Comparison of ENCODE assay signal across 22 cellular contexts in genomic region chr5:143041461-143041860, GRCh38.
A peak's percentile ranks its signal among the peaks of the same experiment; 100 is the strongest.
DNase-seq lines count a peak whose midpoint lies in the region; ATAC-seq and TF ChIP-seq lines count a peak whose summit lies in the region.
"Had no signal": no experiment of that assay in that cellular context is flagged by ENCODE, and none has a peak within 500 bp of the region (broad histone marks: within the 10 kb centered on the region; RNA-seq: fewer than 3 reads in every experiment).

No MANE protein-coding gene starts in this region.

- ATAC-seq in Right ventricle myocardium inferior (peak; percentile 36), right cardiac atrium (peak in 1 of 2 donors; percentile 22), GM21526 (IDR thresholded peaks at IDR 0.05; ENCODE audit: low FRiP score, unreplicated experiment) (no peak)
- no peak for ATAC-seq in naive thymus-derived CD8-positive, alpha-beta T cell
- ATAC-seq: activated CD4-positive, alpha-beta T cell treated with anti-CD3 and anti-CD28 coated beads for 36 hours; HepG2 had no signal

- peaks cover 13 to 69% (median 63%) of the 10 kb centered on the region in 3 donors for H3K36me3 Mint-ChIP-seq in naive thymus-derived CD8-positive, alpha-beta T cell

- POLR2A ChIA-PET in RWPE1 (lab: Yijun Ruan, JAX; ENCODE audit: low non-redundant PET) = no interaction called here
- POLR2A ChIA-PET in naive thymus-derived CD8-positive, alpha-beta T cell (lab: Charles Lee) = no interaction called here

- no peak overlapping the region for H3K27ac Mint-ChIP-seq in naive thymus-derived CD8-positive, alpha-beta T cell
- H3K27ac Mint-ChIP-seq: activated CD4-positive, alpha-beta T cell treated with anti-CD3 and anti-CD28 coated beads for 36 hours; activated naive CD8-positive, alpha-beta T cell treated with anti-CD3 and anti-CD28 coated beads, Interleukin-2, amount 10 ng/mL, durations not matched to agents 7 days and 5 days had no signal

- no peak overlapping the region for H3K4me3 ChIP-seq in right cardiac atrium (ENCODE audit: low read length)
- H3K4me3 ChIP-seq: coronary artery, MG63, prostate gland had no signal

- no peaks in the 10 kb centered on the region for H3K27me3 Mint-ChIP-seq in naive thymus-derived CD8-positive, alpha-beta T cell
- H3K27me3 Mint-ChIP-seq: activated CD4-positive, alpha-beta T cell treated with anti-CD3 and anti-CD28 coated beads for 36 hours; activated naive CD8-positive, alpha-beta T cell treated with anti-CD3 and anti-CD28 coated beads, Interleukin-2, amount 10 ng/mL, durations not matched to agents 7 days and 5 days had no signal

- peaks cover 5% of the 10 kb centered on the region for H3K4me1 ChIP-seq in right cardiac atrium (ENCODE audit: control insufficient read depth, insufficient read depth, low read length)
- H3K4me1 ChIP-seq: prostate gland had no signal

- CTCF ChIA-PET in RWPE1 (lab: Yijun Ruan, JAX) = interaction anchor here (0.7 kb wide), 2 partner anchors 143 to 308 kb away, joined by 4 to 6 read pairs; no protein-coding TSS in a partner anchor

- no peaks in the 10 kb centered on the region for H3K27me3 ChIP-seq in right cardiac atrium (ENCODE audit: control insufficient read depth, insufficient read depth)
- H3K27me3 ChIP-seq: brain microvascular endothelial cell, MG63 had no signal

- no peaks in the 10 kb centered on the region for H3K9me3 Mint-ChIP-seq in naive thymus-derived CD8-positive, alpha-beta T cell
- H3K9me3 Mint-ChIP-seq: CD14-positive monocyte had no signal

- DNase-seq in Right ventricle myocardium inferior (ENCODE audit: missing footprints) = no peak
- DNase-seq in cardiac septum (ENCODE audit: low spot score) = no peak
- no peak for DNase-seq in RWPE1 (ENCODE audit: low spot score)
- DNase-seq in right cardiac atrium = no peak
- DNase-seq in NCI-H2081 (lab: John Stamatoyannopoulos, UW) = no peak
- DNase-seq in GM10266 (ENCODE audit: extremely low spot score) = no peak
- DNase-seq in naive thymus-derived CD8-positive, alpha-beta T cell = no peak
- DNase-seq: activated CD4-positive, alpha-beta T cell treated with anti-CD3 and anti-CD28 coated beads for 36 hours; activated naive CD8-positive, alpha-beta T cell treated with anti-CD3 and anti-CD28 coated beads, Interleukin-2, amount 10 ng/mL, durations not matched to agents 7 days and 5 days; brain microvascular endothelial cell; HCEC 1CT; kidney glomerular epithelial cell; MG63; NCI-H2081 treated with DMSO at 0.1 percent for 48 hours; NK-92 treated with Interleukin-12 subunit alpha and Interleukin-12 subunit beta, amount 100 ng/mL, for 24 hours; stimulated activated CD8-positive, alpha-beta memory T cell treated with anti-CD3 and anti-CD28 coated beads, Interleukin-4, amount 100 ng/mL, for 48 hours; SW 1271 had no signal

- no peak overlapping the region for H3K4me3 Mint-ChIP-seq in naive thymus-derived CD8-positive, alpha-beta T cell
- H3K4me3 Mint-ChIP-seq: activated CD4-positive, alpha-beta T cell treated with anti-CD3 and anti-CD28 coated beads for 36 hours; activated naive CD8-positive, alpha-beta T cell treated with anti-CD3 and anti-CD28 coated beads, Interleukin-2, amount 10 ng/mL, durations not matched to agents 7 days and 5 days; CD14-positive monocyte had no signal

- 61% methylated on average over 7 of the region's 7 CpGs for WGBS in right cardiac atrium

- intact Hi-C loops in Right ventricle myocardium inferior (cut with DNase I) = no loop called here
- intact Hi-C loops in cardiac septum (cut with DNase I) = no loop called here
- intact Hi-C loops in right cardiac atrium (cut with DNase I) = no loop called here

- H3K9me3 ChIP-seq in right cardiac atrium (ENCODE audit: control insufficient read depth, low read length) = no peaks in the 10 kb centered on the region
- H3K9me3 ChIP-seq: MG63, prostate gland had no signal

- H3K4me1 Mint-ChIP-seq in naive thymus-derived CD8-positive, alpha-beta T cell = peaks cover 0 to 6% (median 2%) of the 10 kb centered on the region in 4 donors

- TF ChIP-seq CTCF in RWPE1 (conservative IDR thresholded peaks at IDR 0.05; ENCODE audit: low read depth) = no peak
- no peak for TF ChIP-seq CTCF in GM10266 (IDR thresholded peaks at IDR 0.05; ENCODE audit: control insufficient read depth, insufficient read depth, low read depth, missing control alignments)

- H3K27ac ChIP-seq in RWPE1 (peak overlapping the region; percentile 22; the same call in 1 of the 2 replicates), right cardiac atrium (ENCODE audit: low read length) (peak overlapping the region; percentile 57)
- H3K27ac ChIP-seq: brain microvascular endothelial cell, prostate gland had no signal
